27 cellular contexts compared by ENCODE assay signal in the genomic region with DNA sequence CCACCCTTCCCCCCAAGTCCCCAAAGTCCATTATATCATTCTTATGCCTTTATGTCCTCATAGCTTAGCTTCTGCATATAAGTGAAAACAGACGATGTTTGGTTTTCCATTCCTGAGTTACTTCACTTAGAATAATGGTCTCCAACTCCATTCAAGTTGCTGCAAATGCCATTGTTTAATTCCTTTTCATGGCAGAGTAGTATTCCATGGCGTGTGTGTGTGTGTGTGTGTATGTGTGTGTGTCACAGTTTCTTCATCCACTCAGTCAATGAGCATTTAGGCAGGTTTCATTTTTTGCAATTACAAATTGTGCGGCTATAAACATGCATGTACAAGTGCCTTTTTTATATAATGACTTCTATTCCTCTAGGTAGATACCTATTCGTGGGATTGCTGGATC.
"Had no signal": no experiment of that assay in that cellular context is flagged by ENCODE, and none has a peak within 500 bp of the region (broad histone marks: within the 10 kb centered on the region; RNA-seq: fewer than 3 reads in every experiment).

No MANE protein-coding gene starts in this region.

- H3K27me3 ChIP-seq: colonic mucosa, dorsolateral prefrontal cortex, esophagus muscularis mucosa, esophagus squamous epithelium, gastrocnemius medialis, gastroesophageal sphincter, heart left ventricle, heart right ventricle had no signal

- ATAC-seq: effector memory CD8-positive, alpha-beta T cell; esophagus mucosa; foreskin keratinocyte; gastrocnemius medialis; gastroesophageal sphincter; heart left ventricle; heart right ventricle had no signal

- H3K4me3 ChIP-seq: colonic mucosa, coronary artery, dorsolateral prefrontal cortex, esophagus muscularis mucosa, esophagus squamous epithelium, gastrocnemius medialis, gastroesophageal sphincter, heart left ventricle, heart right ventricle had no signal

- H3K9me3 ChIP-seq: colonic mucosa, gastrocnemius medialis had no signal

- DNase-seq: colonic mucosa; cortex of kidney; dermis blood vessel endothelial cell; dorsolateral prefrontal cortex; effector CD4-positive, alpha-beta T cell; effector CD8-positive, alpha-beta T cell; effector memory CD4-positive, alpha-beta T cell; effector memory CD8-positive, alpha-beta T cell; endodermal cell; erythroblast; esophagus squamous epithelium; foreskin fibroblast; foreskin keratinocyte; foreskin melanocyte; gastrocnemius medialis; glutamatergic neuron; head of caudate nucleus; heart left ventricle; heart right ventricle had no signal

- H3K36me3 ChIP-seq: colonic mucosa, esophagus muscularis mucosa, esophagus squamous epithelium, gastrocnemius medialis, gastroesophageal sphincter, heart left ventricle, heart right ventricle had no signal

- FAIRE-seq: colon, endothelial cell of umbilical vein, frontal cortex had no signal

- H3K27ac ChIP-seq: colonic mucosa, coronary artery, dorsolateral prefrontal cortex, epithelial cell of prostate, esophagus muscularis mucosa, esophagus squamous epithelium, foreskin keratinocyte, gastrocnemius medialis, gastroesophageal sphincter, heart left ventricle, heart right ventricle had no signal

- H3K4me1 ChIP-seq: colonic mucosa, foreskin keratinocyte, gastrocnemius medialis had no signal
